8 cellular contexts compared by ENCODE assay signal in genomic region chr2:42928692-42929576, GRCh38.
DNase-seq lines count a peak whose midpoint lies in the region; ATAC-seq and TF ChIP-seq lines count a peak whose summit lies in the region.

No MANE protein-coding gene starts in this region.

- peaks cover 0 to 4% of the 10 kb centered on the region in 2 donors for H3K4me1 Mint-ChIP-seq in effector memory CD8-positive, alpha-beta T cell (ENCODE audit: low read depth in 2 of 2)
- no peaks in the 10 kb centered on the region for H3K4me1 Mint-ChIP-seq in T-helper 2 cell treated with Interferon-gamma antibody and Interleukin-4, amounts not matched to agents 5 μg/mL and 100 μg/mL, for 36 hours (ENCODE audit: low read depth)

- H3K36me3 ChIP-seq in H7 (replicated peaks; ENCODE audit: control insufficient read depth, insufficient read depth, low read length), result no peaks in the 10 kb centered on the region
- H3K36me3 ChIP-seq in stomach, result no peaks in the 10 kb centered on the region

- H3K4me3 ChIP-seq in H7 (ENCODE audit: insufficient read depth, low read depth, low read length) (no peak overlapping the region), right cardiac atrium (ENCODE audit: low read length) (no peak overlapping the region), stomach (no peak overlapping the region)

- intact Hi-C loops in right cardiac atrium (cut with DNase I) (no loop called here), stomach (cut with DNase I; ENCODE audit: low total_unique reads) (no loop called here)

- H3K36me3 Mint-ChIP-seq in effector memory CD8-positive, alpha-beta T cell (ENCODE audit: insufficient read depth), result no peaks in the 10 kb centered on the region
- no peaks in the 10 kb centered on the region for H3K36me3 Mint-ChIP-seq in T-helper 2 cell treated with Interferon-gamma antibody and Interleukin-4, amounts not matched to agents 5 μg/mL and 100 μg/mL, for 36 hours (ENCODE audit: low read depth)

- H3K9me3 ChIP-seq in right cardiac atrium (ENCODE audit: control insufficient read depth, low read length), result no peaks in the 10 kb centered on the region
- H3K9me3 ChIP-seq in stomach, result no peaks in the 10 kb centered on the region

- no peaks in the 10 kb centered on the region for H3K27me3 ChIP-seq in H7 (ENCODE audit: control insufficient read depth, insufficient read depth, low read length)
- no peaks in the 10 kb centered on the region for H3K27me3 ChIP-seq in right cardiac atrium (ENCODE audit: control insufficient read depth, insufficient read depth)
- H3K27me3 ChIP-seq in stomach, result no peaks in the 10 kb centered on the region

- TF ChIP-seq POLR2A in stomach (IDR thresholded peaks at IDR 0.05), result no peak

- H3K9me3 Mint-ChIP-seq in effector memory CD8-positive, alpha-beta T cell, result no peaks in the 10 kb centered on the region
- H3K9me3 Mint-ChIP-seq in T-helper 2 cell treated with Interferon-gamma antibody and Interleukin-4, amounts not matched to agents 5 μg/mL and 100 μg/mL, for 36 hours, result no peaks in the 10 kb centered on the region

- WGBS in right cardiac atrium, result 57% methylated on average over 13 of the region's 13 CpGs
- 51 to 67% (median 59%) methylated on average over 13 of the region's 13 CpGs for WGBS in stomach, 5 donors

- H3K27ac ChIP-seq in 22Rv1 (no peak overlapping the region), right cardiac atrium (ENCODE audit: low read length) (peak overlapping the region; percentile 96), stomach (peak overlapping the region; percentile 67 to 93 (median 89))

- H3K27ac Mint-ChIP-seq in effector memory CD8-positive, alpha-beta T cell, result no peak overlapping the region
- H3K27ac Mint-ChIP-seq in T-helper 2 cell treated with Interferon-gamma antibody and Interleukin-4, amounts not matched to agents 5 μg/mL and 100 μg/mL, for 36 hours, result no peak overlapping the region

- no peaks in the 10 kb centered on the region for H3K27me3 Mint-ChIP-seq in effector memory CD8-positive, alpha-beta T cell
- H3K27me3 Mint-ChIP-seq in T-helper 2 cell treated with Interferon-gamma antibody and Interleukin-4, amounts not matched to agents 5 μg/mL and 100 μg/mL, for 36 hours (ENCODE audit: low read depth), result peaks cover 3% of the 10 kb centered on the region

- no peak overlapping the region for H3K4me3 Mint-ChIP-seq in effector memory CD8-positive, alpha-beta T cell
- H3K4me3 Mint-ChIP-seq in T-helper 2 cell treated with Interferon-gamma antibody and Interleukin-4, amounts not matched to agents 5 μg/mL and 100 μg/mL, for 36 hours, result no peak overlapping the region

- no peak for TF ChIP-seq EP300 in stomach (IDR thresholded peaks at IDR 0.05)

- DNase-seq in H7 (peak; percentile 80), SW480 (ENCODE audit: low spot score) (peak; percentile 30), right cardiac atrium (peak in 2 of 3 donors; percentile 60 to 63), stomach (no peak), AG08396 (ENCODE audit: low spot score) (no peak)
- DNase-seq in effector memory CD8-positive, alpha-beta T cell, result no peak
- DNase-seq in T-helper 2 cell treated with Interferon-gamma antibody and Interleukin-4, amounts not matched to agents 5 μg/mL and 100 μg/mL, for 36 hours (ENCODE audit: low spot score), result no peak

- no peak for ATAC-seq in right cardiac atrium
- no peak for ATAC-seq in effector memory CD8-positive, alpha-beta T cell (replicated peaks)

- TF ChIP-seq CTCF in 22Rv1 (IDR thresholded peaks at IDR 0.05), result peak; percentile 32
- TF ChIP-seq CTCF in stomach (IDR thresholded peaks at IDR 0.05), result peak in 3 of 7 experiments; percentile 13 to 18 (median 14)

- H3K4me1 ChIP-seq in right cardiac atrium (ENCODE audit: control insufficient read depth, insufficient read depth, low read length) (peaks cover 57% of the 10 kb centered on the region), stomach (peaks cover 86 to 98% (median 92%) of the 10 kb centered on the region in 4 donors)

Comparison
In these comparisons a context has a peak if more than half of its experiments do, and no peak if none do; other contexts are left out.
1. DNase-seq: peak in H7 (single experiment), SW480 (single experiment) and right cardiac atrium (2 of 3); none in stomach (single experiment), effector memory CD8-positive, alpha-beta T cell (0 of 3), T-helper 2 cell treated with Interferon-gamma antibody and Interleukin-4, amounts not matched to agents 5 μg/mL and 100 μg/mL, for 36 hours (single experiment) and AG08396 (single experiment).